16 cellular contexts compared by ENCODE assay signal in genomic region chr2:101860782-101861181, GRCh38.
"Had no signal": no experiment of that assay in that cellular context is flagged by ENCODE, and none has a peak within 500 bp of the region (broad histone marks: within the 10 kb centered on the region; RNA-seq: fewer than 3 reads in every experiment).

No MANE protein-coding gene starts in this region.

- ATAC-seq: gastrocnemius medialis; heart right ventricle; left lung; natural killer cell treated with Interleukin-12 subunit alpha and Interleukin-12 subunit beta and Interleukin-15 and Interleukin-18, amount 100 ng/mL, for 72 hours had no signal

- H3K27me3 Mint-ChIP-seq: activated B cell treated with CpG ODN at 0.5 μM for 24 hours; natural killer cell treated with Interleukin-12 subunit alpha and Interleukin-12 subunit beta and Interleukin-15 and Interleukin-18, amount 100 ng/mL, for 72 hours had no signal

- H3K27me3 ChIP-seq: ascending aorta, gastrocnemius medialis, heart right ventricle, left lung, tibial nerve, uterus had no signal

- H3K4me3 ChIP-seq: ascending aorta, gastrocnemius medialis, heart right ventricle, left lung, tibial nerve, uterus had no signal

- H3K36me3 ChIP-seq: uterus had no signal

- H3K27ac Mint-ChIP-seq: activated B cell treated with CpG ODN at 0.5 μM for 24 hours had no signal

- H3K4me1 ChIP-seq: ascending aorta, gastrocnemius medialis, left lung, uterus had no signal

- DNase-seq: activated B cell treated with CpG ODN at 0.5 μM for 24 hours; activated CD4-positive, alpha-beta T cell treated with anti-CD3 and anti-CD28 coated beads for 48 hours; activated gamma-delta T cell; erythroblast; gastrocnemius medialis; heart right ventricle; left lung; mammary epithelial cell; nucleus accumbens; stimulated activated CD4-positive, alpha-beta T cell treated with anti-CD3 and anti-CD28 coated beads, Interleukin-2, amount 100 ng/mL, for 48 hours; stimulated activated naive CD4-positive, alpha-beta T cell; T-helper 2 cell; uterus had no signal

- H3K4me1 Mint-ChIP-seq: activated B cell treated with CpG ODN at 0.5 μM for 24 hours had no signal

- H3K4me3 Mint-ChIP-seq: activated B cell treated with CpG ODN at 0.5 μM for 24 hours; natural killer cell treated with Interleukin-12 subunit alpha and Interleukin-12 subunit beta and Interleukin-15 and Interleukin-18, amount 100 ng/mL, for 72 hours had no signal

- H3K9me3 Mint-ChIP-seq: activated B cell treated with CpG ODN at 0.5 μM for 24 hours; natural killer cell treated with Interleukin-12 subunit alpha and Interleukin-12 subunit beta and Interleukin-15 and Interleukin-18, amount 100 ng/mL, for 72 hours had no signal

- H3K9me3 ChIP-seq: ascending aorta, gastrocnemius medialis, heart right ventricle, left lung, tibial nerve, uterus had no signal

- H3K27ac ChIP-seq: ascending aorta, gastrocnemius medialis, heart right ventricle, left lung, tibial nerve, uterus had no signal
